8 cellular contexts compared by ENCODE assay signal in genomic region chr15:84654689-84655453, GRCh38. TPM values are rescaled to one million over a fixed set of nuclear protein-coding genes. Genes with fewer than 3 reads are reported as not detected.
DNase-seq lines count a peak whose midpoint lies in the region; FAIRE-seq and TF ChIP-seq lines count a peak whose summit lies in the region.

No MANE protein-coding gene starts in this region.

- H3K9me2 ChIP-seq in Loucy (replicated peaks; ENCODE audit: low read depth, low read length) (no peaks in the 10 kb centered on the region), neural cell (ENCODE audit: insufficient read depth, low read length) (no peaks in the 10 kb centered on the region)

- no peaks in the 10 kb centered on the region for H3K36me3 ChIP-seq in ACC112 (ENCODE audit: insufficient read depth, low read length)
- no peaks in the 10 kb centered on the region; the same call in 1 of the 2 replicates for H3K36me3 ChIP-seq in Loucy (ENCODE audit: insufficient read depth, low read length)
- no peaks in the 10 kb centered on the region for H3K36me3 ChIP-seq in neural cell (ENCODE audit: insufficient read depth, low read length)
- H3K36me3 ChIP-seq in stomach: peaks cover 22 to 29% (median 26%) of the 10 kb centered on the region in 4 donors

- DNase-seq in GM19239 (ENCODE audit: insufficient read length, low spot score) (peak; percentile 45), SIG-M5 treated with dmso at 0.1 percent for 504 hours (lab: John Stamatoyannopoulos, UW; ENCODE audit: unreplicated experiment) (peak; percentile 88), activated gamma-delta T cell treated with Interleukin-2 at 50 U/mL for 16 hours (peak; percentile 77), foreskin fibroblast (peak; percentile 78 to 93), stomach (peak; percentile 86)

- H3K4me1 ChIP-seq in ACC112 (ENCODE audit: control insufficient read depth, insufficient read depth, low read length, unreplicated experiment) (peaks cover 43% of the 10 kb centered on the region), Loucy (ENCODE audit: insufficient read depth, low read length, poor library complexity, severe bottlenecking) (peaks cover 26% of the 10 kb centered on the region), stomach (peaks cover 35 to 72% (median 61%) of the 10 kb centered on the region in 4 donors)

- peak; percentile 79 for TF ChIP-seq CTCF in Loucy (conservative IDR thresholded peaks at IDR 0.05; ENCODE audit: low read length)
- TF ChIP-seq CTCF in foreskin fibroblast (IDR thresholded peaks at IDR 0.05; ENCODE audit: low read depth, low read length): peak; percentile 79
- peak; percentile 76 for TF ChIP-seq CTCF in neural cell (IDR thresholded peaks at IDR 0.05; ENCODE audit: poor library complexity, severe bottlenecking)
- peak in 5 of 7 experiments; percentile 33 to 62 (median 46) for TF ChIP-seq CTCF in stomach (IDR thresholded peaks at IDR 0.05)

- intact Hi-C loops in stomach (cut with DNase I; ENCODE audit: low total_unique reads): loop anchor here (5.0 kb wide), 1 partner anchor 63 kb away; no protein-coding TSS in a partner anchor

- H3K79me2 ChIP-seq in ACC112 (ENCODE audit: control insufficient read depth, insufficient read depth, low read length, unreplicated experiment) (peaks cover 18% of the 10 kb centered on the region), Loucy (ENCODE audit: insufficient read depth, low read length) (peaks cover 19% of the 10 kb centered on the region), neural cell (replicated peaks; ENCODE audit: insufficient read depth, low read length) (peaks cover 11% of the 10 kb centered on the region)

- H3K9me3 ChIP-seq in Loucy (ENCODE audit: insufficient read depth, low read depth, low read length) (no peaks in the 10 kb centered on the region), neural cell (ENCODE audit: low read length) (no peaks in the 10 kb centered on the region), stomach (no peaks in the 10 kb centered on the region)

- TF ChIP-seq EP300 in neural cell (conservative IDR thresholded peaks at IDR 0.05; ENCODE audit: poor library complexity, severe bottlenecking) (no peak), stomach (IDR thresholded peaks at IDR 0.05) (no peak)

- peak overlapping the region; percentile 88 for H3K4me2 ChIP-seq in Loucy (ENCODE audit: low read depth, low read length, poor library complexity, severe bottlenecking)
- peak overlapping the region; percentile 43 for H3K4me2 ChIP-seq in neural cell (ENCODE audit: low read length)

- peak overlapping the region; percentile 91 for H3K9ac ChIP-seq in Loucy (ENCODE audit: low read depth, low read length, poor library complexity, severe bottlenecking)
- peak overlapping the region; percentile 80 for H3K9ac ChIP-seq in neural cell (ENCODE audit: low read length)

- TF ChIP-seq POLR2A in stomach (IDR thresholded peaks at IDR 0.05): no peak

- H4K20me1 ChIP-seq in Loucy (ENCODE audit: insufficient read depth, low read length, poor library complexity, severe bottlenecking): no peaks in the 10 kb centered on the region
- no peaks in the 10 kb centered on the region for H4K20me1 ChIP-seq in neural cell (ENCODE audit: insufficient read depth)

- H3K27ac ChIP-seq in ACC112 (ENCODE audit: low read depth, low read length): peak overlapping the region; percentile 74
- peak overlapping the region; percentile 89 for H3K27ac ChIP-seq in neural cell (ENCODE audit: low read length)
- peak overlapping the region; percentile 82 to 94 (median 89) for H3K27ac ChIP-seq in stomach

- H2AFZ ChIP-seq in ACC112 (ENCODE audit: low read length, unreplicated experiment) (peak overlapping the region; percentile 90), Loucy (ENCODE audit: low read length) (peak overlapping the region; percentile 97), neural cell (ENCODE audit: low read depth, low read length) (no peak overlapping the region)

- 4 to 6% (median 5%) methylated on average over 19 of the region's 19 CpGs for WGBS in stomach, 5 donors

- FAIRE-seq in GM19239 (lab: Jason Lieb, UNC): no peak

- H3F3A ChIP-seq in Loucy (ENCODE audit: low read depth): no peaks in the 10 kb centered on the region
- no peaks in the 10 kb centered on the region for H3F3A ChIP-seq in neural cell (ENCODE audit: insufficient read depth, low read length, poor library complexity, severe bottlenecking)

- H3K4me3 ChIP-seq in ACC112 (ENCODE audit: low read depth, low read length): peak overlapping the region; percentile 88
- H3K4me3 ChIP-seq in Loucy (ENCODE audit: low read length, poor library complexity, severe bottlenecking): peak overlapping the region; percentile 85
- H3K4me3 ChIP-seq in foreskin fibroblast (ENCODE audit: low read depth in 1 of 2, low read length in 2 of 2): peak overlapping the region; percentile 68 to 99
- peak overlapping the region; percentile 70 for H3K4me3 ChIP-seq in neural cell (ENCODE audit: low read length)
- H3K4me3 ChIP-seq in stomach: peak overlapping the region; percentile 76 to 89 (median 86)

- TF ChIP-seq RAD21 in neural cell (conservative IDR thresholded peaks at IDR 0.05): peak; percentile 49

- no peaks in the 10 kb centered on the region for H3K27me3 ChIP-seq in ACC112 (ENCODE audit: insufficient read depth, low read length)
- no peaks in the 10 kb centered on the region for H3K27me3 ChIP-seq in Loucy (ENCODE audit: insufficient read depth, low read length, poor library complexity, severe bottlenecking)
- H3K27me3 ChIP-seq in neural cell (ENCODE audit: insufficient read depth, low read depth, low read length): no peaks in the 10 kb centered on the region
- H3K27me3 ChIP-seq in stomach: no peaks in the 10 kb centered on the region

TF ChIP-seq in neural cell, 6 proteins besides CTCF, POLR2A, EP300 and RAD21:
- TF ChIP-seq TAF1 (IDR thresholded peaks at IDR 0.05; ENCODE audit: low read depth) (no peak), SMC3 (conservative IDR thresholded peaks at IDR 0.05; ENCODE audit: poor library complexity) (peak; percentile 70)

RNA-seq across cellular contexts. Expression of gene WDR73, which starts 0.8 kb away (rescaled TPM):
- polyA plus RNA-seq in neural cell: 75.4 and 103 TPM in 2 replicates
- 54.5 and 59.0 TPM in 2 replicates for polyA minus RNA-seq in neural cell
- total RNA-seq in stomach: 10 to 100 TPM; 13.4 to 70.1 (median 37.5) TPM
- 10 to 100 TPM in 2 of 3 donors, 1 to 10 TPM in 1; 9.1 to 15.5 (median 15.4) TPM for polyA plus RNA-seq in stomach

RNA-seq across cellular contexts. Expression of gene NMB, which starts 3.1 kb away (rescaled TPM):
- 3.0 and 4.7 TPM in 2 replicates for polyA plus RNA-seq in neural cell
- not detected in 2 replicates for polyA minus RNA-seq in neural cell
- 1 to 10 TPM in 1 of 5 donors, not detected in 4; 2.0 TPM for total RNA-seq in stomach
- 1 to 10 TPM; 3.8 to 5.3 (median 4.1) TPM for polyA plus RNA-seq in stomach

RNA-seq across cellular contexts. Expression of gene ZSCAN2, which starts 54.1 kb away (rescaled TPM):
- polyA plus RNA-seq in neural cell: 29.9 and 55.6 TPM in 2 replicates
- polyA minus RNA-seq in neural cell: 77.4 and 83.8 TPM in 2 replicates
- total RNA-seq in stomach: 10 to 100 TPM in 2 of 5 donors, 1 to 10 TPM in 3; 1.2 to 28.1 (median 7.3) TPM
- polyA plus RNA-seq in stomach: 1 to 10 TPM; 3.0 to 8.5 (median 5.7) TPM

Comparison
In these comparisons a context has a peak if more than half of its experiments do, and no peak if none do; other contexts are left out.
1. Peak in every context shown above with its lines: DNase-seq, H3K4me3 ChIP-seq and H3K27ac ChIP-seq.